In genomic region chr1:116487016-116487415, GRCh38 we compare ENCODE assay signal across 15 cellular contexts.
DNase-seq lines count a peak whose midpoint lies in the region; ATAC-seq and TF ChIP-seq lines count a peak whose summit lies in the region.
"Had no signal": no experiment of that assay in that cellular context is flagged by ENCODE, and none has a peak within 500 bp of the region (broad histone marks: within the 10 kb centered on the region; RNA-seq: fewer than 3 reads in every experiment).

No MANE protein-coding gene starts in this region.

- no peaks in the 10 kb centered on the region for H4K20me1 ChIP-seq in GM23248 (ENCODE audit: insufficient read depth)
- H4K20me1 ChIP-seq: BLaER1 treated with 17β-estradiol and CSF1 and Interleukin-3, amounts not matched to agents 10 nM and 100 nM had no signal

- DNase-seq in GM23248 = peak; percentile 54
- DNase-seq in HFFc6 = no peak
- DNase-seq in fibroblast of mammary gland (ENCODE audit: low read depth) = peak; percentile 70
- no peak for DNase-seq in anterior cingulate cortex (lab: John Stamatoyannopoulos, UW)
- no peak for DNase-seq in HuH-7.5 (ENCODE audit: low spot score)
- DNase-seq: Calu3; CD8-positive, alpha-beta T cell; DMS79 treated with DMSO at 0.1 percent for 48 hours; GF-D8 had no signal

- peaks cover 67% of the 10 kb centered on the region for H3K4me1 Mint-ChIP-seq in HFFc6 (ENCODE audit: low read depth)

- H3K27me3 Mint-ChIP-seq in HFFc6 (ENCODE audit: insufficient read depth) = peaks cover 9% of the 10 kb centered on the region
- H3K27me3 Mint-ChIP-seq: B cell had no signal

- TF ChIP-seq CTCF in HFFc6 (IDR thresholded peaks at IDR 0.05) = no peak
- no peak for TF ChIP-seq CTCF in VCaP (conservative IDR thresholded peaks at IDR 0.05)
- no peak for TF ChIP-seq CTCF in fibroblast of mammary gland (conservative IDR thresholded peaks at IDR 0.05; ENCODE audit: control insufficient read depth, insufficient read depth, low read depth, low read length)

- no peak for TF ChIP-seq POLR2A in GM18505 (IDR thresholded peaks at IDR 0.05; ENCODE audit: borderline replicate concordance, extremely low read depth, insufficient read depth, insufficient read length)

- peak overlapping the region; percentile 56 for H3K4me2 ChIP-seq in GM23248 (ENCODE audit: unreplicated experiment)

- H3K9me3 ChIP-seq in GM23248 (ENCODE audit: low read depth) = no peaks in the 10 kb centered on the region
- H3K9me3 ChIP-seq: BLaER1 treated with 17β-estradiol and CSF1 and Interleukin-3, amounts not matched to agents 10 nM and 100 nM; HAP-1 had no signal

- no peaks in the 10 kb centered on the region for H3K9me2 ChIP-seq in GM23248 (ENCODE audit: insufficient read depth)

- H3K36me3 Mint-ChIP-seq in HFFc6 (ENCODE audit: low read depth) = peaks cover 7% of the 10 kb centered on the region; the same call in 1 of the 2 replicates
- H3K36me3 Mint-ChIP-seq: CD8-positive, alpha-beta T cell had no signal

- H3F3A ChIP-seq in GM23248 (ENCODE audit: insufficient read depth) = peaks cover 16% of the 10 kb centered on the region; the same call in 1 of the 2 replicates

- H3K27ac Mint-ChIP-seq in HFFc6 = peak overlapping the region; percentile 62; the same call in 1 of the 2 replicates
- H3K27ac Mint-ChIP-seq: B cell; CD8-positive, alpha-beta T cell had no signal

- no peaks in the 10 kb centered on the region for H3K79me2 ChIP-seq in GM23248 (ENCODE audit: insufficient read depth)

- H2AFZ ChIP-seq in GM23248 = no peak overlapping the region

- ATAC-seq in GM18505 (IDR thresholded peaks at IDR 0.05; ENCODE audit: unreplicated experiment) = no peak
- ATAC-seq: CD8-positive, alpha-beta T cell; GM12878 had no signal

- no peak overlapping the region for H3K4me3 ChIP-seq in GM23248
- H3K4me3 ChIP-seq in fibroblast of mammary gland (ENCODE audit: control insufficient read depth, low read depth, low read length) = no peak overlapping the region
- H3K4me3 ChIP-seq: BLaER1 treated with 17β-estradiol and CSF1 and Interleukin-3, amounts not matched to agents 10 nM and 100 nM; GM12878; HAP-1 had no signal

- H3K36me3 ChIP-seq in GM23248 (ENCODE audit: low read depth) = no peaks in the 10 kb centered on the region
- H3K36me3 ChIP-seq: HAP-1 had no signal

- H3K4me1 ChIP-seq in GM23248 (ENCODE audit: insufficient read depth) = peaks cover 38% of the 10 kb centered on the region

- in situ Hi-C loops in GM23248 (cut with MboI) = loop anchor here (10.0 to 25.0 kb wide), 2 partner anchors 352 to 675 kb away; no protein-coding TSS in a partner anchor

- H3K9me3 Mint-ChIP-seq in HFFc6 = no peaks in the 10 kb centered on the region
- H3K9me3 Mint-ChIP-seq: CD8-positive, alpha-beta T cell had no signal

- no peak overlapping the region for H3K9ac ChIP-seq in GM23248
- H3K9ac ChIP-seq: BLaER1 treated with 17β-estradiol and CSF1 and Interleukin-3, amounts not matched to agents 10 nM and 100 nM had no signal

- no peaks in the 10 kb centered on the region for H3K27me3 ChIP-seq in GM23248 (replicated peaks; ENCODE audit: insufficient read depth)
- H3K27me3 ChIP-seq: BLaER1 treated with 17β-estradiol and CSF1 and Interleukin-3, amounts not matched to agents 10 nM and 100 nM had no signal

- H3K4me3 Mint-ChIP-seq in HFFc6 = no peak overlapping the region
- H3K4me3 Mint-ChIP-seq: B cell; CD8-positive, alpha-beta T cell had no signal

- peak overlapping the region; percentile 8; the same call in 1 of the 2 replicates for H3K27ac ChIP-seq in GM23248
- peak overlapping the region; percentile 95; the same call in 1 of the 2 replicates for H3K27ac ChIP-seq in VCaP

Comparison
In these comparisons a context has a peak if more than half of its experiments do, and no peak if none do; other contexts are left out.
1. DNase-seq: peak in GM23248 (single experiment) and fibroblast of mammary gland (single experiment); none in HFFc6 (single experiment), anterior cingulate cortex (0 of 58) and HuH-7.5 (single experiment).